In the genomic region with DNA sequence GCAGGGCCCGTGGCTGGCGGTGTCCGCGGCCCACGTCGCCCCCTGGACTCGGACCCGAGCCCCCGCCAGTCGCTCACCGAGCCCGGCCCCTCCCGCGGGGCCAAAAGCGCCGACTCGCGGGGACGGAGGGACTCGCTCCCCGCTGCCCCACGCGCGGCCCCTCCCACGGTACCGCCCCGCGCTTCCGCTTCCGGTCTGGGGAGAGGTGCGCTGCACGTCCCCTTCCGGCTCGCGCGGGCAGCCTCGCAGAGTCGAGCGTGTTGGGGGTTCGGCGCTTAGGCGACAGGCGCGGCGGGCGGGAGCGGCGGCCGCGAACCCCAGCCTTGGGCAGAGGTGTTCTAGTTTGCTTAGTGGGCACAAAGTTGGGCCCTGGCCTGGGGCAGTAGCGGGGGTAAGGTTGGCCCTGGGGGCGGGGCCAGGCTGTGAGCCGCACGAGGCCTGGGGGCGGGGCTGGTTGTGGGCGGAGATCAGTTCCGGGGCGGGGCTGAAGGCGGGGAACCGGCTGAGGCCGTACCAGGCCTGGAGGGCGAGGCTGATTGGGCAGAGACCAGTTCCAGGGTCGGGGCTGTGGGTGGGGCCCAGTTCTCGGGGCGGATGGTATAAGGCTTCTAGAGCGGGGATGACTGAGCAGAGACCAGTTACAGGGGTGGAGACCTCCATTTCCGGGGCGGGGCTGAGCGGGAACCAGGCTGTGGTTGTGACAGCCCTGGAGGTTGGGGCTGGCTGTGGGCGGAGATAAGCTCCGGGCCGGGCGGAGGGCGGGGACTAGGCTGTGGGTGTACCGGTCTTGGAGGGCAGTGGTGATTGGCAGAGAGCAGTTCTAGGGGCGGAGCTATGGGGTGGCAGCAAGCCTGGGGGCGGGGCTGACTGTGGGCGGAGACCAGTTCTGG, we compare ENCODE assay signal across 9 cellular contexts. TPM values are rescaled to one million over a fixed set of nuclear protein-coding genes. Genes with fewer than 3 reads are reported as not detected.
DNase-seq lines count a peak whose midpoint lies in the region; ATAC-seq lines count a peak whose summit lies in the region.
"Had no signal": no experiment of that assay in that cellular context is flagged by ENCODE, and none has a peak within 500 bp of the region (broad histone marks: within the 10 kb centered on the region; RNA-seq: fewer than 3 reads in every experiment).

MBD3L1 (plus strand) TSS at position 246 of the 890 bp plus-strand sequence. CDS start 10,302 bp downstream, outside the sequence.
ZNF558 (minus strand) TSS at position 173 of the 890 bp plus-strand sequence. CDS start 9,645 bp downstream, outside the sequence.

- peaks cover 10% of the 10 kb centered on the region for H3K27me3 Mint-ChIP-seq in activated CD4-positive, alpha-beta T cell treated with anti-CD3 and anti-CD28 coated beads, Interleukin-2, amount 10 ng/mL, durations not matched to agents 7 days and 5 days

- ATAC-seq in GM19025 (IDR thresholded peaks at IDR 0.05; ENCODE audit: low read depth, unreplicated experiment): peak; percentile 73
- ATAC-seq in HG03378 (IDR thresholded peaks at IDR 0.05; ENCODE audit: unreplicated experiment): peak; percentile 78
- ATAC-seq in left lobe of liver: peak; percentile 92

- CTCF ChIA-PET in activated CD4-positive, alpha-beta T cell treated with anti-CD3 and anti-CD28 coated beads, Interleukin-2, amount 10 ng/mL, durations not matched to agents 7 days and 5 days (lab: Charles Lee): interaction anchor here (0.9 kb wide), 1 partner anchor 15 kb away, joined by 3 read pairs; no protein-coding TSS in a partner anchor

- POLR2A ChIA-PET in activated CD4-positive, alpha-beta T cell treated with anti-CD3 and anti-CD28 coated beads, Interleukin-2, amount 10 ng/mL, durations not matched to agents 7 days and 5 days (lab: Charles Lee): no interaction called here

- H3K27ac Mint-ChIP-seq in activated CD4-positive, alpha-beta T cell treated with anti-CD3 and anti-CD28 coated beads, Interleukin-2, amount 10 ng/mL, durations not matched to agents 7 days and 5 days: peak within 1 kb of the TSS; percentile 97

- H3K9me3 Mint-ChIP-seq in activated CD4-positive, alpha-beta T cell treated with anti-CD3 and anti-CD28 coated beads, Interleukin-2, amount 10 ng/mL, durations not matched to agents 7 days and 5 days: peaks cover 9% of the 10 kb centered on the region

- peaks cover 28% of the 10 kb centered on the region for H3K4me1 Mint-ChIP-seq in activated CD4-positive, alpha-beta T cell treated with anti-CD3 and anti-CD28 coated beads, Interleukin-2, amount 10 ng/mL, durations not matched to agents 7 days and 5 days

- peak within 1 kb of the TSS; percentile 85 for H3K4me3 Mint-ChIP-seq in activated CD4-positive, alpha-beta T cell treated with anti-CD3 and anti-CD28 coated beads, Interleukin-2, amount 10 ng/mL, durations not matched to agents 7 days and 5 days

- peaks cover 15% of the 10 kb centered on the region for H3K36me3 Mint-ChIP-seq in activated CD4-positive, alpha-beta T cell treated with anti-CD3 and anti-CD28 coated beads, Interleukin-2, amount 10 ng/mL, durations not matched to agents 7 days and 5 days (ENCODE audit: low read depth)

- DNase-seq in AG08396 (ENCODE audit: low spot score) (peak; percentile 99), NCI-H460 (ENCODE audit: extremely low read depth, low read depth) (peak; percentile 91), cortex of kidney (lab: John Stamatoyannopoulos, UW) (peak; percentile 54), left lobe of liver (ENCODE audit: low spot score) (peak; percentile 94)
- peak; percentile 100 for DNase-seq in activated CD4-positive, alpha-beta T cell treated with anti-CD3 and anti-CD28 coated beads, Interleukin-2, amount 10 ng/mL, durations not matched to agents 7 days and 5 days
- DNase-seq in stimulated activated CD4-positive, alpha-beta T cell treated with anti-CD3 and anti-CD28 coated beads, Interleukin-2, amount 100 ng/mL, for 4 hours (ENCODE audit: low read depth): peak; percentile 99

RNA-seq across cellular contexts. Expression of gene MBD3L1, which starts in this region (rescaled TPM):
- not detected in 2 replicates for total RNA-seq in NCI-H460 (2014; rRNA removed; shearing (Covaris generic))
- not detected in 2 replicates for polyA plus RNA-seq in NCI-H460 (2014; cell fraction: nucleus; rRNA removed)
- not detected for total RNA-seq in activated CD4-positive, alpha-beta T cell treated with anti-CD3 and anti-CD28 coated beads, Interleukin-2, amount 10 ng/mL, durations not matched to agents 7 days and 5 days
- total RNA-seq in left lobe of liver: not detected
- total RNA-seq: T-helper 2 cell treated with Interferon-gamma antibody and Interleukin-4, amounts not matched to agents 100 ng/mL and 5 ng/mL, for 36 hours had no signal

RNA-seq across cellular contexts. Expression of gene ZNF558, which starts in this region (rescaled TPM):
- 16.9 and 23.2 TPM in 2 replicates for total RNA-seq in NCI-H460 (2014; rRNA removed; shearing (Covaris generic))
- 11.3 and 28.1 TPM in 2 replicates for polyA plus RNA-seq in NCI-H460 (2014; cell fraction: nucleus; rRNA removed)
- total RNA-seq in activated CD4-positive, alpha-beta T cell treated with anti-CD3 and anti-CD28 coated beads, Interleukin-2, amount 10 ng/mL, durations not matched to agents 7 days and 5 days: 10 to 100 TPM; 19.5 to 21.2 TPM
- total RNA-seq in left lobe of liver: 10.4 TPM

Comparison
In these comparisons a context has a peak if more than half of its experiments do, and no peak if none do; other contexts are left out.
1. Peak in every context shown above with its lines: DNase-seq and ATAC-seq.